In genomic region chr7:30505174-30505697, GRCh38 we compare ENCODE assay signal across 8 cellular contexts. TPM values are rescaled to one million over a fixed set of nuclear protein-coding genes. Genes with fewer than 3 reads are reported as not detected.
DNase-seq lines count a peak whose midpoint lies in the region; ATAC-seq and TF ChIP-seq lines count a peak whose summit lies in the region.

No MANE protein-coding gene starts in this region.

- no peaks in the 10 kb centered on the region for H3K27me3 Mint-ChIP-seq in activated naive CD8-positive, alpha-beta T cell treated with anti-CD3 and anti-CD28 coated beads, Interleukin-2, amount 50 U/mL, for 24 hours

- H3K79me2 ChIP-seq in DOHH2 (ENCODE audit: control insufficient read depth, low read length), result peaks cover 47% of the 10 kb centered on the region

- H3K27ac Mint-ChIP-seq in activated naive CD8-positive, alpha-beta T cell treated with anti-CD3 and anti-CD28 coated beads, Interleukin-2, amount 50 U/mL, for 24 hours, result peak overlapping the region; percentile 90

- H3K36me3 Mint-ChIP-seq in activated naive CD8-positive, alpha-beta T cell treated with anti-CD3 and anti-CD28 coated beads, Interleukin-2, amount 50 U/mL, for 24 hours (ENCODE audit: low read depth), result peaks cover 20% of the 10 kb centered on the region

- TF ChIP-seq EP300 in transverse colon (IDR thresholded peaks at IDR 0.05; ENCODE audit: low read depth), result no peak

- no peaks in the 10 kb centered on the region for H3K9me2 ChIP-seq in DOHH2 (replicated peaks; ENCODE audit: control insufficient read depth, low read length)

- peak overlapping the region; percentile 30 to 92 for H3K9ac ChIP-seq in liver (ENCODE audit: low read depth in 1 of 2, low read length in 2 of 2)

- TF ChIP-seq POLR2A in transverse colon (IDR thresholded peaks at IDR 0.05), result no peak

- peaks cover 5% of the 10 kb centered on the region; the same call in 1 of the 2 replicates for H3K9me3 ChIP-seq in DOHH2 (ENCODE audit: control insufficient read depth, insufficient read depth, low read length)
- H3K9me3 ChIP-seq in liver (ENCODE audit: control insufficient read depth in 4 of 4, low read length in 3 of 4), result no peaks in the 10 kb centered on the region
- no peaks in the 10 kb centered on the region for H3K9me3 ChIP-seq in transverse colon

- H3K27me3 ChIP-seq in DOHH2 (ENCODE audit: control insufficient read depth, low read length) (no peaks in the 10 kb centered on the region), liver (ENCODE audit: control insufficient read depth in 4 of 4, insufficient read depth in 4 of 4, low read length in 3 of 4) (no peaks in the 10 kb centered on the region), transverse colon (no peaks in the 10 kb centered on the region)

- WGBS in liver, result 13% methylated on average over 19 of the region's 19 CpGs
- 12 to 15% methylated on average over 2 to 18 of the region's 19 CpGs for WGBS in transverse colon (ENCODE audit: low coverage in 1 of 2), 2 donors

- H3K4me1 Mint-ChIP-seq in activated naive CD8-positive, alpha-beta T cell treated with anti-CD3 and anti-CD28 coated beads, Interleukin-2, amount 50 U/mL, for 24 hours, result peaks cover 43% of the 10 kb centered on the region

- ATAC-seq in HG03045 (IDR thresholded peaks at IDR 0.05; ENCODE audit: unreplicated experiment), result peak; percentile 14
- ATAC-seq in activated naive CD8-positive, alpha-beta T cell treated with anti-CD3 and anti-CD28 coated beads, Interleukin-2, amount 50 U/mL, for 24 hours, result peak; percentile 5

- H3K4me1 ChIP-seq in DOHH2 (ENCODE audit: control insufficient read depth, low read length) (peaks cover 37% of the 10 kb centered on the region), liver (ENCODE audit: control insufficient read depth in 4 of 4, insufficient read depth in 4 of 4, low read length in 3 of 4) (peaks cover 3 to 14% (median 9%) of the 10 kb centered on the region in 4 donors), transverse colon (peaks cover 9 to 26% (median 17%) of the 10 kb centered on the region in 4 donors)

- intact Hi-C loops in transverse colon (cut with DNase I; ENCODE audit: low total_unique reads), result no loop called here

- no peak for DNase-seq in activated naive CD8-positive, alpha-beta T cell treated with anti-CD3 and anti-CD28 coated beads, Interleukin-2, amount 50 U/mL, for 24 hours
- no peak for DNase-seq in transverse colon
- no peak for DNase-seq in AG20443 (ENCODE audit: low spot score)
- no peak for DNase-seq in NCI-H748 treated with DMSO at 0.1 percent for 48 hours (lab: John Stamatoyannopoulos, UW)
- DNase-seq in middle frontal gyrus (ENCODE audit: extremely low spot score, low spot score), result no peak

- H3K4me3 Mint-ChIP-seq in activated naive CD8-positive, alpha-beta T cell treated with anti-CD3 and anti-CD28 coated beads, Interleukin-2, amount 50 U/mL, for 24 hours, result peak overlapping the region; percentile 87

- H3K9me3 Mint-ChIP-seq in activated naive CD8-positive, alpha-beta T cell treated with anti-CD3 and anti-CD28 coated beads, Interleukin-2, amount 50 U/mL, for 24 hours, result no peaks in the 10 kb centered on the region

- peak; percentile 28 for TF ChIP-seq CTCF in DOHH2 (IDR thresholded peaks at IDR 0.05; ENCODE audit: low read depth, low read length, poor library complexity, severe bottlenecking)
- no peak for TF ChIP-seq CTCF in liver (IDR thresholded peaks at IDR 0.05; ENCODE audit: low read depth, low read length, missing input control)
- TF ChIP-seq CTCF in transverse colon (IDR thresholded peaks at IDR 0.05), result no peak

- H4K20me1 ChIP-seq in DOHH2 (ENCODE audit: control insufficient read depth, insufficient read depth, low read depth, low read length), result peaks cover 13% of the 10 kb centered on the region

- H3F3A ChIP-seq in DOHH2 (ENCODE audit: control insufficient read depth, insufficient read depth), result no peaks in the 10 kb centered on the region

- H3K4me3 ChIP-seq in DOHH2 (ENCODE audit: low read length), result peak overlapping the region; percentile 93
- H3K4me3 ChIP-seq in liver (ENCODE audit: low read depth in 1 of 3, low read length in 3 of 3), result peak overlapping the region; percentile 95 to 100 (median 99)
- peak overlapping the region; percentile 57 to 93 (median 93) for H3K4me3 ChIP-seq in transverse colon

- H3K36me3 ChIP-seq in DOHH2 (ENCODE audit: control insufficient read depth, low read length) (peaks cover 43% of the 10 kb centered on the region), liver (ENCODE audit: control insufficient read depth in 4 of 4, insufficient read depth in 3 of 4, low read depth in 1 of 4, low read length in 3 of 4) (no peaks in the 10 kb centered on the region), transverse colon (no peaks in the 10 kb centered on the region)

- H3K27ac ChIP-seq in DOHH2 (ENCODE audit: low read depth, low read length) (peak overlapping the region; percentile 4; the same call in 1 of the 2 replicates), liver (ENCODE audit: low read depth in 1 of 2, low read length in 2 of 2) (peak overlapping the region; percentile 68 to 96), transverse colon (peak overlapping the region; percentile 84 to 90 (median 89))

- peak overlapping the region; percentile 96 for H3K4me2 ChIP-seq in DOHH2 (ENCODE audit: low read length)

- TF ChIP-seq RAD21 in liver (IDR thresholded peaks at IDR 0.05), result no peak

- in situ Hi-C loops in transverse colon (cut with MboI; ENCODE audit: low pct_ligation_motif_present in 1 of 4, low pct_unique_long_range_greater_than_20kb in 1 of 4, low sequenced_read_pairs in 3 of 4), result no loop called here

TF ChIP-seq in liver, 16 proteins besides CTCF, POLR2A, EP300 and RAD21:
- TF ChIP-seq NR2F2 (IDR thresholded peaks at IDR 0.05) (peak; percentile 0), ZBTB33 (IDR thresholded peaks at IDR 0.05) (no peak)

RNA-seq across cellular contexts. Expression of gene GGCT, which starts 0.6 kb away (rescaled TPM):
- total RNA-seq in liver (10 to 100 TPM; 11.0 to 21.5 TPM), transverse colon (10 to 100 TPM in 3 of 4 donors, 1 to 10 TPM in 1; 3.6 to 21.3 (median 16.5) TPM)
- 10 to 100 TPM; 21.2 to 22.5 TPM for polyA plus RNA-seq in liver

RNA-seq across cellular contexts. Expression of gene NOD1, which starts 26.7 kb away (rescaled TPM):
- total RNA-seq in liver (1 to 10 TPM; 2.1 to 3.5 TPM), transverse colon (10 to 100 TPM; 12.4 to 18.3 (median 15.6) TPM)
- 1 to 10 TPM; 1.7 to 1.8 TPM for polyA plus RNA-seq in liver

Comparison
In these comparisons a context has a peak if more than half of its experiments do, and no peak if none do; other contexts are left out.
1. H3K27ac ChIP-seq: peak in every context shown above with its lines; median percentile 89 in transverse colon; 82 in liver; 4 in DOHH2.